8 cellular contexts compared by ENCODE assay signal in genomic region chr15:55267401-55268053, GRCh38. TPM values are rescaled to one million over a fixed set of nuclear protein-coding genes. Genes with fewer than 3 reads are reported as not detected.
DNase-seq lines count a peak whose midpoint lies in the region; ATAC-seq and TF ChIP-seq lines count a peak whose summit lies in the region.

No MANE protein-coding gene starts in this region.

- POLR2A ChIA-PET in activated CD4-positive, alpha-beta T cell treated with anti-CD3 and anti-CD28 coated beads, Interleukin-2, amount 10 ng/mL, durations not matched to agents 7 days and 5 days (lab: Charles Lee) = interaction anchor here (0.6 to 1.1 kb wide), 2 partner anchors 9 to 108 kb away, joined by 3 to 4 read pairs; no protein-coding TSS in a partner anchor

- peak overlapping the region; percentile 35 for H3K4me2 ChIP-seq in fibroblast of lung (ENCODE audit: extremely low read depth, insufficient read depth, low read length)

- ATAC-seq in GM19468 (IDR thresholded peaks at IDR 0.05; ENCODE audit: extremely low read depth, unreplicated experiment) (peak; percentile 93), HG03575 (IDR thresholded peaks at IDR 0.05; ENCODE audit: extremely low read depth, insufficient number of reproducible peaks, low FRiP score, unreplicated experiment) (peak; percentile 79)

- no peak for TF ChIP-seq CTCF in AG10803 (conservative IDR thresholded peaks at IDR 0.05; ENCODE audit: low read length)
- no peak for TF ChIP-seq CTCF in fibroblast of lung (conservative IDR thresholded peaks at IDR 0.05 in 1 of 2, IDR thresholded peaks at IDR 0.05 in 1 of 2; ENCODE audit: low read depth in 1 of 2, low read length in 2 of 2)
- TF ChIP-seq CTCF in sigmoid colon (IDR thresholded peaks at IDR 0.05) = no peak

- 53 to 78% methylated on average over 10 of the region's 10 CpGs for WGBS in sigmoid colon, 2 donors

- DNase-seq in AG10803 (ENCODE audit: low read depth) (peak; percentile 15), fibroblast of lung (ENCODE audit: low read depth in 2 of 2) (peak; percentile 75 to 83), DMS 273 (lab: John Stamatoyannopoulos, UW; ENCODE audit: unreplicated experiment) (no peak), sigmoid colon (no peak)
- DNase-seq in activated CD4-positive, alpha-beta T cell treated with anti-CD3 and anti-CD28 coated beads, Interleukin-2, amount 10 ng/mL, durations not matched to agents 7 days and 5 days = peak; percentile 74
- peak; percentile 60 to 65 for DNase-seq in stimulated activated CD4-positive, alpha-beta T cell treated with anti-CD3 and anti-CD28 coated beads, Interleukin-2, amount 100 ng/mL, for 24 hours

- peak overlapping the region; percentile 62 for H3K4me3 Mint-ChIP-seq in activated CD4-positive, alpha-beta T cell treated with anti-CD3 and anti-CD28 coated beads, Interleukin-2, amount 10 ng/mL, durations not matched to agents 7 days and 5 days

- no peaks in the 10 kb centered on the region for H4K20me1 ChIP-seq in fibroblast of lung (ENCODE audit: control insufficient read depth, extremely low read depth, insufficient read depth, low read length)

- H3K4me1 ChIP-seq in fibroblast of lung (ENCODE audit: control insufficient read depth, extremely low read depth, insufficient read depth, low read length) = no peaks in the 10 kb centered on the region
- H3K4me1 ChIP-seq in sigmoid colon = peaks cover 0 to 15% (median 10%) of the 10 kb centered on the region in 4 donors

- H3K27ac ChIP-seq in fibroblast of lung (ENCODE audit: insufficient read depth, low read length) (no peak overlapping the region), sigmoid colon (peak overlapping the region in 2 of 4 donors; percentile 4 to 6)

- no peak overlapping the region for H2AFZ ChIP-seq in fibroblast of lung (ENCODE audit: low read length)

- no peak overlapping the region for H3K9ac ChIP-seq in fibroblast of lung (ENCODE audit: insufficient read depth, low read length)

- intact Hi-C loops in sigmoid colon (cut with DNase I) = no loop called here

- H3K9me3 Mint-ChIP-seq in activated CD4-positive, alpha-beta T cell treated with anti-CD3 and anti-CD28 coated beads, Interleukin-2, amount 10 ng/mL, durations not matched to agents 7 days and 5 days = no peaks in the 10 kb centered on the region

- CTCF ChIA-PET in activated CD4-positive, alpha-beta T cell treated with anti-CD3 and anti-CD28 coated beads, Interleukin-2, amount 10 ng/mL, durations not matched to agents 7 days and 5 days (lab: Charles Lee) = interaction anchor here (0.8 to 1.5 kb wide), 7 partner anchors 9 to 50 kb away, joined by 3 to 6 read pairs (median 3); no protein-coding TSS in a partner anchor

- H3K79me2 ChIP-seq in fibroblast of lung (ENCODE audit: control insufficient read depth, insufficient read depth, low read length) = no peaks in the 10 kb centered on the region

- H3K4me1 Mint-ChIP-seq in activated CD4-positive, alpha-beta T cell treated with anti-CD3 and anti-CD28 coated beads, Interleukin-2, amount 10 ng/mL, durations not matched to agents 7 days and 5 days = peaks cover 71% of the 10 kb centered on the region

- H3K36me3 Mint-ChIP-seq in activated CD4-positive, alpha-beta T cell treated with anti-CD3 and anti-CD28 coated beads, Interleukin-2, amount 10 ng/mL, durations not matched to agents 7 days and 5 days (ENCODE audit: low read depth) = peaks cover 69% of the 10 kb centered on the region

- H3K4me3 ChIP-seq in AG10803 (ENCODE audit: low read length) = no peak overlapping the region
- H3K4me3 ChIP-seq in fibroblast of lung (replicated peaks in 1 of 4; ENCODE audit: control extremely low read depth in 1 of 4, insufficient read depth in 1 of 4, low read depth in 3 of 4, low read length in 4 of 4) = peak overlapping the region in 1 of 4 experiments; percentile 30
- H3K4me3 ChIP-seq in sigmoid colon = no peak overlapping the region

- H3K36me3 ChIP-seq in fibroblast of lung (ENCODE audit: control insufficient read depth, insufficient read depth, low read length) = no peaks in the 10 kb centered on the region
- H3K36me3 ChIP-seq in sigmoid colon = no peaks in the 10 kb centered on the region

- peak overlapping the region; percentile 96 for H3K27ac Mint-ChIP-seq in activated CD4-positive, alpha-beta T cell treated with anti-CD3 and anti-CD28 coated beads, Interleukin-2, amount 10 ng/mL, durations not matched to agents 7 days and 5 days

- TF ChIP-seq EP300 in sigmoid colon (IDR thresholded peaks at IDR 0.05) = no peak

- H3K9me3 ChIP-seq in fibroblast of lung (ENCODE audit: control insufficient read depth, insufficient read depth, low read depth, low read length) (no peaks in the 10 kb centered on the region), sigmoid colon (no peaks in the 10 kb centered on the region)

- H3K27me3 ChIP-seq in fibroblast of lung (ENCODE audit: control insufficient read depth, insufficient read depth, low read length) (no peaks in the 10 kb centered on the region), sigmoid colon (no peaks in the 10 kb centered on the region)

- no peak for TF ChIP-seq POLR2A in sigmoid colon (IDR thresholded peaks at IDR 0.05)

- H3K27me3 Mint-ChIP-seq in activated CD4-positive, alpha-beta T cell treated with anti-CD3 and anti-CD28 coated beads, Interleukin-2, amount 10 ng/mL, durations not matched to agents 7 days and 5 days = no peaks in the 10 kb centered on the region

RNA-seq across cellular contexts. Expression of gene RAB27A, which starts 22.1 kb away (rescaled TPM):
- total RNA-seq in activated CD4-positive, alpha-beta T cell treated with anti-CD3 and anti-CD28 coated beads, Interleukin-2, amount 10 ng/mL, durations not matched to agents 7 days and 5 days = 10 to 100 TPM; 63.4 to 65.8 TPM
- total RNA-seq in fibroblast of lung (10.3 and 14.4 TPM in 2 replicates), sigmoid colon (10 to 100 TPM; 13.0 to 27.7 (median 16.6) TPM)
- polyA plus RNA-seq in fibroblast of lung (34.9 and 47.4 TPM in 2 replicates), sigmoid colon (100 to 1,000 TPM in 2 of 3 donors, 10 to 100 TPM in 1; 42.7 to 194 (median 180) TPM)
- 21.1 and 26.2 TPM in 2 replicates for polyA plus RNA-seq in fibroblast of lung (2012)
- 5.1 and 5.7 TPM in 2 replicates for polyA minus RNA-seq in fibroblast of lung (ENCODE audit: low replicate concordance)

RNA-seq across cellular contexts. Expression of gene PIGBOS1, which starts 51.4 kb away (rescaled TPM):
- 10 to 100 TPM; 11.0 to 11.4 TPM for total RNA-seq in activated CD4-positive, alpha-beta T cell treated with anti-CD3 and anti-CD28 coated beads, Interleukin-2, amount 10 ng/mL, durations not matched to agents 7 days and 5 days
- total RNA-seq in fibroblast of lung (7.4 and 10.9 TPM in 2 replicates), sigmoid colon (10 to 100 TPM in 3 of 4 donors, 1 to 10 TPM in 1; 9.2 to 19.6 (median 16.4) TPM)
- polyA plus RNA-seq in fibroblast of lung (18.5 and 19.2 TPM in 2 replicates), sigmoid colon (10 to 100 TPM; 19.1 to 33.8 (median 29.4) TPM)
- polyA plus RNA-seq in fibroblast of lung (2012) = 12.5 and 13.0 TPM in 2 replicates
- not detected in 2 replicates for polyA minus RNA-seq in fibroblast of lung (ENCODE audit: low replicate concordance)

RNA-seq across cellular contexts. Expression of gene PIGB, which starts 51.5 kb away (rescaled TPM):
- total RNA-seq in activated CD4-positive, alpha-beta T cell treated with anti-CD3 and anti-CD28 coated beads, Interleukin-2, amount 10 ng/mL, durations not matched to agents 7 days and 5 days = 10 to 100 TPM; 22.2 to 23.4 TPM
- total RNA-seq in fibroblast of lung = 9.0 and 18.8 TPM in 2 replicates
- polyA plus RNA-seq in fibroblast of lung = 24.1 and 27.4 TPM in 2 replicates
- polyA plus RNA-seq in fibroblast of lung (2012) = 11.0 and 12.8 TPM in 2 replicates
- polyA minus RNA-seq in fibroblast of lung (ENCODE audit: low replicate concordance) = 4.3 and 8.0 TPM in 2 replicates
- 10 to 100 TPM in 1 of 4 donors, 1 to 10 TPM in 3; 5.3 to 13.6 (median 7.7) TPM for total RNA-seq in sigmoid colon
- 10 to 100 TPM in 1 of 3 donors, 1 to 10 TPM in 2; 3.9 to 11.3 (median 5.4) TPM for polyA plus RNA-seq in sigmoid colon

Comparison
In these comparisons a context has a peak if more than half of its experiments do, and no peak if none do; other contexts are left out.
1. DNase-seq: peak in AG10803 (single experiment), activated CD4-positive, alpha-beta T cell treated with anti-CD3 and anti-CD28 coated beads, Interleukin-2, amount 10 ng/mL, durations not matched to agents 7 days and 5 days (single experiment), fibroblast of lung (2 of 2) and stimulated activated CD4-positive, alpha-beta T cell treated with anti-CD3 and anti-CD28 coated beads, Interleukin-2, amount 100 ng/mL, for 24 hours (2 of 2); none in DMS 273 (single experiment) and sigmoid colon (single experiment).